Comparison of ENCODE assay signal across 26 cellular contexts in genomic region chr3:72516361-72516760, GRCh38.
"Had no signal": no experiment of that assay in that cellular context is flagged by ENCODE, and none has a peak within 500 bp of the region (broad histone marks: within the 10 kb centered on the region; RNA-seq: fewer than 3 reads in every experiment).

No MANE protein-coding gene starts in this region.

- H3K27me3 Mint-ChIP-seq: effector memory CD8-positive, alpha-beta T cell; stimulated activated naive CD8-positive, alpha-beta T cell treated with anti-CD3 and anti-CD28 coated beads, Interleukin-15, amount 100 ng/mL, for 72 hours had no signal

- ATAC-seq: effector memory CD8-positive, alpha-beta T cell; heart right ventricle; left lobe of liver; natural killer cell; psoas muscle; right cardiac atrium; stimulated activated naive CD8-positive, alpha-beta T cell treated with anti-CD3 and anti-CD28 coated beads, Interleukin-15, amount 100 ng/mL, for 72 hours; upper lobe of right lung had no signal

- H3K4me3 Mint-ChIP-seq: effector memory CD8-positive, alpha-beta T cell; memory B cell; natural killer cell; stimulated activated naive CD8-positive, alpha-beta T cell treated with anti-CD3 and anti-CD28 coated beads, Interleukin-15, amount 100 ng/mL, for 72 hours had no signal

- H3K4me3 ChIP-seq: esophagus squamous epithelium, heart right ventricle, lung, ovary, psoas muscle, skin epidermis, suprapubic skin, transverse colon, upper lobe of right lung, vagina had no signal

- H3K27me3 ChIP-seq: esophagus squamous epithelium, heart right ventricle, ovary, suprapubic skin, transverse colon, upper lobe of right lung, vagina had no signal

- H3K36me3 ChIP-seq: esophagus squamous epithelium, heart right ventricle, ovary, suprapubic skin, transverse colon, upper lobe of right lung, vagina had no signal

- H3K27ac ChIP-seq: esophagus squamous epithelium, heart right ventricle, ovary, psoas muscle, skin epidermis, suprapubic skin, upper lobe of right lung, vagina had no signal

- H3K36me3 Mint-ChIP-seq: natural killer cell had no signal

- H3K9me3 Mint-ChIP-seq: effector memory CD8-positive, alpha-beta T cell; memory B cell; natural killer cell; stimulated activated naive CD8-positive, alpha-beta T cell treated with anti-CD3 and anti-CD28 coated beads, Interleukin-15, amount 100 ng/mL, for 72 hours had no signal

- DNase-seq: cortex of kidney; effector memory CD8-positive, alpha-beta T cell; erythroblast; esophagus squamous epithelium; foreskin melanocyte; glutamatergic neuron; heart right ventricle; hypothalamus; natural killer cell; occipital lobe; ovary; posterior cingulate gyrus; psoas muscle; right cardiac atrium; stimulated activated CD4-positive, alpha-beta T cell treated with anti-CD3 and anti-CD28 coated beads, Interleukin-15, amount 100 ng/mL, for 24 hours; stimulated activated CD4-positive, alpha-beta T cell treated with anti-CD3 and anti-CD28 coated beads, Interleukin-2, amount 100 ng/mL, for 48 hours; stimulated activated naive CD4-positive, alpha-beta T cell; stimulated activated naive CD8-positive, alpha-beta T cell treated with anti-CD3 and anti-CD28 coated beads, Interleukin-15, amount 100 ng/mL, for 72 hours; transverse colon; upper lobe of right lung had no signal

- H3K4me1 ChIP-seq: esophagus squamous epithelium, psoas muscle, suprapubic skin, upper lobe of right lung, vagina had no signal

- H3K27ac Mint-ChIP-seq: memory B cell; natural killer cell; stimulated activated naive CD8-positive, alpha-beta T cell treated with anti-CD3 and anti-CD28 coated beads, Interleukin-15, amount 100 ng/mL, for 72 hours had no signal

- H3K9me3 ChIP-seq: esophagus squamous epithelium, heart right ventricle, ovary, psoas muscle, suprapubic skin, transverse colon, upper lobe of right lung, vagina had no signal
